In the genomic region with DNA sequence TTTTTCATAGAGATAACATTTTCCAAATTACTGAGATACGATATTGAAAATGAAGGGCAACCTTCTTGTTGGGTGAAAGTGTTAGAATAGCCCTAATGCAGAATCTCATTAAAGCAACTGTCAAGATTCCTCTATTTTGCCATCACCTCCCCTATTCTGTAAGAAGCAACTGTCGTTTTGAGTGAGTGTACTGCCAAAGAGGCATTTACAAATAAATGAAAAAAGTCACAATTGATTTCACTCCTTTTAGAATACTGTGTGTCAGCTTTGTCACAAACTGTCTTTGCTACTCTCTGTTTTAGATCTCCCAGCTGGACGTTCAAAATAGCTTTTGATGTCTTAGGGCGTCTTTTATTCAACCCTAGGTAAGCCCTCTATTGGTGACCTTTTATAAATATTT, we compare ENCODE assay signal across 22 cellular contexts.
"Had no signal": no experiment of that assay in that cellular context is flagged by ENCODE, and none has a peak within 500 bp of the region (broad histone marks: within the 10 kb centered on the region; RNA-seq: fewer than 3 reads in every experiment).

No MANE protein-coding gene starts in this region.

- ATAC-seq: effector memory CD8-positive, alpha-beta T cell; gastrocnemius medialis; heart right ventricle; left lobe of liver; naive thymus-derived CD4-positive, alpha-beta T cell; stimulated activated naive B cell treated with anti-CD40 and anti-IgM and Interleukin-4, amounts not matched to agents 10 μg/mL and 1 μg/mL and 100 μg/mL, for 72 hours; stimulated activated naive CD8-positive, alpha-beta T cell treated with anti-CD3 and anti-CD28 coated beads, Interleukin-15, amount 100 ng/mL, for 72 hours; upper lobe of right lung had no signal

- DNase-seq: effector memory CD8-positive, alpha-beta T cell; gastrocnemius medialis; heart right ventricle; hypothalamus; islet precursor cell; mammary epithelial cell; naive thymus-derived CD4-positive, alpha-beta T cell; nephron progenitor cell; posterior cingulate gyrus; sigmoid colon; stimulated activated CD4-positive, alpha-beta T cell treated with anti-CD3 and anti-CD28 coated beads, Interleukin-2, amount 100 ng/mL, for 24 hours; stimulated activated CD4-positive, alpha-beta T cell treated with anti-CD3 and anti-CD28 coated beads, Interleukin-4, amount 100 ng/mL, for 4 hours; stimulated activated naive B cell treated with anti-CD40 and anti-IgM and Interleukin-4, amounts not matched to agents 10 μg/mL and 1 μg/mL and 100 μg/mL, for 72 hours; stimulated activated naive CD8-positive, alpha-beta T cell treated with anti-CD3 and anti-CD28 coated beads, Interleukin-15, amount 100 ng/mL, for 72 hours; testis; upper lobe of right lung had no signal

- H3K27me3 ChIP-seq: esophagus muscularis mucosa, gastrocnemius medialis, heart right ventricle, sigmoid colon, testis, tibial nerve, upper lobe of right lung, vagina had no signal

- H3K36me3 ChIP-seq: esophagus muscularis mucosa, gastrocnemius medialis, heart right ventricle, sigmoid colon, tibial nerve, upper lobe of right lung, vagina had no signal

- H3K9me3 ChIP-seq: esophagus muscularis mucosa, gastrocnemius medialis, heart right ventricle, sigmoid colon, testis, tibial nerve, upper lobe of right lung, vagina had no signal

- H3K4me1 ChIP-seq: gastrocnemius medialis, testis, tibial nerve, upper lobe of right lung, vagina had no signal

- H3K27ac ChIP-seq: epithelial cell of prostate, esophagus muscularis mucosa, gastrocnemius medialis, heart right ventricle, sigmoid colon, skin epidermis, testis, tibial nerve, upper lobe of right lung, vagina had no signal

- H3K4me3 ChIP-seq: esophagus muscularis mucosa, gastrocnemius medialis, heart right ventricle, sigmoid colon, skin epidermis, testis, tibial nerve, upper lobe of right lung, vagina had no signal
